In genomic region chrX:19684265-19684664, GRCh38 we compare ENCODE assay signal across 16 cellular contexts.
DNase-seq lines count a peak whose midpoint lies in the region; ATAC-seq and TF ChIP-seq lines count a peak whose summit lies in the region.
"Had no signal": no experiment of that assay in that cellular context is flagged by ENCODE, and none has a peak within 500 bp of the region (broad histone marks: within the 10 kb centered on the region; RNA-seq: fewer than 3 reads in every experiment).

No MANE protein-coding gene starts in this region.

- no peak overlapping the region for H3K4me3 ChIP-seq in CD4-positive, alpha-beta memory T cell (ENCODE audit: low read length in 2 of 2)
- H3K4me3 ChIP-seq in KMS-11 (IDR thresholded peaks at IDR 0.05; ENCODE audit: insufficient read depth, low read depth, low read length), result no peak overlapping the region
- H3K4me3 ChIP-seq: ascending aorta, psoas muscle, thoracic aorta had no signal

- peak overlapping the region; percentile 92 for H3K27ac ChIP-seq in CD4-positive, alpha-beta memory T cell (ENCODE audit: low read depth, low read length)
- peak overlapping the region; percentile 90; the same call in 1 of the 2 replicates for H3K27ac ChIP-seq in KMS-11
- H3K27ac ChIP-seq: ascending aorta, psoas muscle, RWPE1, thoracic aorta had no signal

- peaks cover 7 to 61% of the 10 kb centered on the region in 2 donors for H3K36me3 Mint-ChIP-seq in CD4-positive, alpha-beta memory T cell
- H3K36me3 Mint-ChIP-seq in activated naive CD4-positive, alpha-beta T cell treated with anti-CD3 and anti-CD28 coated beads, Interleukin-2, amount 50 U/mL, for 24 hours, result peaks cover 5% of the 10 kb centered on the region
- H3K36me3 Mint-ChIP-seq in natural killer cell treated with Interleukin-12 subunit alpha and Interleukin-12 subunit beta and Interleukin-15 and Interleukin-18, amount 100 ng/mL, for 72 hours, result peaks cover 5% of the 10 kb centered on the region

- H3K36me3 ChIP-seq in CD4-positive, alpha-beta memory T cell (ENCODE audit: insufficient read depth, low read length), result peaks cover 8% of the 10 kb centered on the region
- no peaks in the 10 kb centered on the region for H3K36me3 ChIP-seq in KMS-11 (ENCODE audit: insufficient read depth)
- H3K36me3 ChIP-seq: ascending aorta, thoracic aorta had no signal

- H3K79me2 ChIP-seq in KMS-11 (ENCODE audit: insufficient read depth, low read depth), result peaks cover 4% of the 10 kb centered on the region; the same call in 1 of the 2 replicates

- H3K27me3 ChIP-seq in CD4-positive, alpha-beta memory T cell (ENCODE audit: insufficient read depth, low read length), result no peaks in the 10 kb centered on the region
- H3K27me3 ChIP-seq in KMS-11 (ENCODE audit: insufficient read depth, low read depth), result no peaks in the 10 kb centered on the region
- H3K27me3 ChIP-seq: ascending aorta had no signal

- no peak for TF ChIP-seq CTCF in KMS-11 (conservative IDR thresholded peaks at IDR 0.05; ENCODE audit: low read depth, low read length)

- POLR2A ChIA-PET in CD4-positive, alpha-beta memory T cell (lab: Charles Lee; ENCODE audit: partially characterized antibody), result interaction anchor here (1.0 kb wide), 1 partner anchor 21 kb away, joined by 3 read pairs; no protein-coding TSS in a partner anchor

- H3K4me1 ChIP-seq in CD4-positive, alpha-beta memory T cell (ENCODE audit: insufficient read depth, low read length), result peaks cover 77% of the 10 kb centered on the region
- peaks cover 77% of the 10 kb centered on the region for H3K4me1 ChIP-seq in KMS-11 (ENCODE audit: low read depth, poor library complexity, severe bottlenecking)
- H3K4me1 ChIP-seq: ascending aorta, psoas muscle had no signal

- no peaks in the 10 kb centered on the region for H3K9me3 ChIP-seq in CD4-positive, alpha-beta memory T cell (ENCODE audit: control insufficient read depth in 1 of 2, low read length in 2 of 2)
- H3K9me3 ChIP-seq: ascending aorta, psoas muscle, thoracic aorta had no signal

- H4K20me1 ChIP-seq in KMS-11 (ENCODE audit: insufficient read depth), result no peaks in the 10 kb centered on the region

- peak overlapping the region; percentile 72 for H3K4me2 ChIP-seq in KMS-11

- ATAC-seq in natural killer cell treated with Interleukin-12 subunit alpha and Interleukin-12 subunit beta and Interleukin-15 and Interleukin-18, amount 100 ng/mL, for 72 hours, result no peak
- ATAC-seq: psoas muscle had no signal

- H3K9ac ChIP-seq in KMS-11, result no peak overlapping the region

- H3K27ac Mint-ChIP-seq in CD4-positive, alpha-beta memory T cell, result peak overlapping the region; percentile 95 to 100 (median 98)
- H3K27ac Mint-ChIP-seq in activated naive CD4-positive, alpha-beta T cell treated with anti-CD3 and anti-CD28 coated beads, Interleukin-2, amount 50 U/mL, for 24 hours, result peak overlapping the region; percentile 90
- peak overlapping the region; percentile 91 to 100 for H3K27ac Mint-ChIP-seq in natural killer cell treated with Interleukin-12 subunit alpha and Interleukin-12 subunit beta and Interleukin-15 and Interleukin-18, amount 100 ng/mL, for 72 hours

- peak overlapping the region in 4 of 8 donors; percentile 4 to 56 (median 46) for H3K4me3 Mint-ChIP-seq in CD4-positive, alpha-beta memory T cell
- peak overlapping the region; percentile 82 for H3K4me3 Mint-ChIP-seq in activated naive CD4-positive, alpha-beta T cell treated with anti-CD3 and anti-CD28 coated beads, Interleukin-2, amount 50 U/mL, for 24 hours
- peak overlapping the region; percentile 94 for H3K4me3 Mint-ChIP-seq in natural killer cell treated with Interleukin-12 subunit alpha and Interleukin-12 subunit beta and Interleukin-15 and Interleukin-18, amount 100 ng/mL, for 72 hours

- H3K4me1 Mint-ChIP-seq in CD4-positive, alpha-beta memory T cell, result peaks cover 50 to 77% (median 65%) of the 10 kb centered on the region in 4 donors
- H3K4me1 Mint-ChIP-seq in activated naive CD4-positive, alpha-beta T cell treated with anti-CD3 and anti-CD28 coated beads, Interleukin-2, amount 50 U/mL, for 24 hours, result peaks cover 80% of the 10 kb centered on the region
- H3K4me1 Mint-ChIP-seq in natural killer cell treated with Interleukin-12 subunit alpha and Interleukin-12 subunit beta and Interleukin-15 and Interleukin-18, amount 100 ng/mL, for 72 hours (ENCODE audit: low read depth in 2 of 2), result peaks cover 44 to 58% of the 10 kb centered on the region in 2 donors

- DNase-seq in CD4-positive, alpha-beta memory T cell, result no peak
- DNase-seq in natural killer cell treated with Interleukin-12 subunit alpha and Interleukin-12 subunit beta and Interleukin-15 and Interleukin-18, amount 100 ng/mL, for 72 hours (ENCODE audit: low spot score), result no peak
- DNase-seq in NCI-H510A treated with DMSO at 0.1 percent for 48 hours (lab: John Stamatoyannopoulos, UW) (no peak), anterior cingulate cortex (lab: John Stamatoyannopoulos, UW) (no peak), SIG-M5 (lab: John Stamatoyannopoulos, UW) (no peak), AG08396 (ENCODE audit: low spot score) (no peak)
- DNase-seq: hypothalamus, left colon, NCI-H1694, NCI-H69, psoas muscle had no signal

- H3K27me3 Mint-ChIP-seq in CD4-positive, alpha-beta memory T cell, result no peaks in the 10 kb centered on the region
- H3K27me3 Mint-ChIP-seq in activated naive CD4-positive, alpha-beta T cell treated with anti-CD3 and anti-CD28 coated beads, Interleukin-2, amount 50 U/mL, for 24 hours, result no peaks in the 10 kb centered on the region
- H3K27me3 Mint-ChIP-seq in natural killer cell treated with Interleukin-12 subunit alpha and Interleukin-12 subunit beta and Interleukin-15 and Interleukin-18, amount 100 ng/mL, for 72 hours, result peaks cover 0 to 8% of the 10 kb centered on the region in 2 donors

- intact Hi-C loops in CD4-positive, alpha-beta memory T cell (cut with micrococcal nuclease), result loop anchor here (5.0 kb wide), 4 partner anchors 37 to 113 kb away; no protein-coding TSS in a partner anchor

- no peak overlapping the region for H2AFZ ChIP-seq in KMS-11 (ENCODE audit: low read depth)

- H3K9me3 Mint-ChIP-seq in CD4-positive, alpha-beta memory T cell, result no peaks in the 10 kb centered on the region
- no peaks in the 10 kb centered on the region for H3K9me3 Mint-ChIP-seq in activated naive CD4-positive, alpha-beta T cell treated with anti-CD3 and anti-CD28 coated beads, Interleukin-2, amount 50 U/mL, for 24 hours
- no peaks in the 10 kb centered on the region for H3K9me3 Mint-ChIP-seq in natural killer cell treated with Interleukin-12 subunit alpha and Interleukin-12 subunit beta and Interleukin-15 and Interleukin-18, amount 100 ng/mL, for 72 hours

- CTCF ChIA-PET in CD4-positive, alpha-beta memory T cell (lab: Charles Lee; ENCODE audit: partially characterized antibody), result interaction anchor here (1.5 kb wide), 1 partner anchor 56 kb away, joined by 3 read pairs; no protein-coding TSS in a partner anchor
